ENCODE assay signal across 10 cellular contexts in the genomic region with DNA sequence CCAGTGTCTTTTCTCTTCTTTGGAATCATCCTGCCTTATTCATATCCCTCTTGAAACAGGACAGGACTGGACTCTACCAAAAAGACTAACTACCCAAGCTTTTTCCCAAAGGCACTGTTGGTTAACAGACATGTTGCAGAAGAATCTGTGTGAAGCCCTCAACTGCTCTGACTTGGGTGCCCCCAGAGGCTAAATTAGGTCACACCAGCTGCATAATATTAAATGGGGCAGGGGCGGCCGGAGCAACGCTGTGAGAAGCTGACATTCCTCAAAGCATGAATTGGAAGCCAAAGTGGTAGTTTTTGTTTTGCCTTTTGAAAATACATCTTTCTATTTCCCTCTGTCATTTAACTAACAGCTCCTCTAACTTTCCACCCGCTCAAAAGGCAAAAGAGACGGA.
A peak's percentile ranks its signal among the peaks of the same experiment; 100 is the strongest.
DNase-seq lines count a peak whose midpoint lies in the region; ATAC-seq and TF ChIP-seq lines count a peak whose summit lies in the region.
"Had no signal": no experiment of that assay in that cellular context is flagged by ENCODE, and none has a peak within 500 bp of the region (broad histone marks: within the 10 kb centered on the region; RNA-seq: fewer than 3 reads in every experiment).

No MANE protein-coding gene starts in this region.

- ATAC-seq in thoracic aorta (ENCODE audit: insufficient number of reproducible peaks, low FRiP score, low read depth) (no peak), HG03039 (IDR thresholded peaks at IDR 0.05; ENCODE audit: unreplicated experiment) (no peak)
- no peak for ATAC-seq in naive thymus-derived CD8-positive, alpha-beta T cell
- ATAC-seq in CD8-positive, alpha-beta T cell: no peak

- H3K4me2 ChIP-seq in hepatocyte: peak overlapping the region; percentile 60

- TF ChIP-seq CTCF in hepatocyte (IDR thresholded peaks at IDR 0.05; ENCODE audit: poor library complexity): no peak
- peak; percentile 16 for TF ChIP-seq CTCF in thoracic aorta (IDR thresholded peaks at IDR 0.05)
- no peak for TF ChIP-seq CTCF in CD8-positive, alpha-beta T cell (IDR thresholded peaks at IDR 0.05)

- no peaks in the 10 kb centered on the region for H3K36me3 ChIP-seq in hepatocyte (replicated peaks; ENCODE audit: insufficient read depth, low read depth)
- no peaks in the 10 kb centered on the region for H3K36me3 ChIP-seq in thoracic aorta
- no peaks in the 10 kb centered on the region for H3K36me3 ChIP-seq in CD8-positive, alpha-beta T cell (ENCODE audit: insufficient read depth, low read length)

- H4K20me1 ChIP-seq in hepatocyte (ENCODE audit: insufficient read depth, poor library complexity, severe bottlenecking): no peaks in the 10 kb centered on the region

- H3K9me3 ChIP-seq in hepatocyte (ENCODE audit: low read depth) (no peaks in the 10 kb centered on the region), thoracic aorta (no peaks in the 10 kb centered on the region)
- no peaks in the 10 kb centered on the region for H3K9me3 ChIP-seq in CD8-positive, alpha-beta T cell (ENCODE audit: low read length)

- peaks cover 0 to 15% (median 0%) of the 10 kb centered on the region in 4 donors for H3K4me1 Mint-ChIP-seq in naive thymus-derived CD8-positive, alpha-beta T cell
- H3K4me1 Mint-ChIP-seq in CD8-positive, alpha-beta T cell (ENCODE audit: low read depth): no peaks in the 10 kb centered on the region

- no peak overlapping the region for H3K4me3 ChIP-seq in hepatocyte
- peak overlapping the region; percentile 66 for H3K4me3 ChIP-seq in thoracic aorta
- H3K4me3 ChIP-seq in CD8-positive, alpha-beta T cell (ENCODE audit: low read depth, low read length): no peak overlapping the region

- peaks cover 11 to 62% (median 17%) of the 10 kb centered on the region in 5 donors for H3K27me3 Mint-ChIP-seq in naive thymus-derived CD8-positive, alpha-beta T cell
- peaks cover 16% of the 10 kb centered on the region for H3K27me3 Mint-ChIP-seq in CD8-positive, alpha-beta T cell (ENCODE audit: low read depth)

- peak; percentile 5 to 9 for DNase-seq in NCI-H524 (lab: John Stamatoyannopoulos, UW)
- no peak for DNase-seq in NCI-H524 treated with DMSO at 0.1 percent for 48 hours (lab: John Stamatoyannopoulos, UW)
- no peak for DNase-seq in hepatocyte (ENCODE audit: low spot score)
- no peak for DNase-seq in thoracic aorta (ENCODE audit: low spot score)
- DNase-seq in naive thymus-derived CD8-positive, alpha-beta T cell: no peak
- no peak for DNase-seq in CD8-positive, alpha-beta T cell
- DNase-seq: activated naive CD4-positive, alpha-beta T cell treated with Interleukin-2 at 50 U/mL for 16 hours had no signal

- no peak overlapping the region for H3K27ac Mint-ChIP-seq in naive thymus-derived CD8-positive, alpha-beta T cell
- H3K27ac Mint-ChIP-seq in CD8-positive, alpha-beta T cell: no peak overlapping the region

- intact Hi-C loops in CD8-positive, alpha-beta T cell (cut with DNase I, micrococcal nuclease): no loop called here

- no peaks in the 10 kb centered on the region for H3K9me2 ChIP-seq in hepatocyte (replicated peaks; ENCODE audit: insufficient read depth)

- no peak overlapping the region for H3K4me3 Mint-ChIP-seq in naive thymus-derived CD8-positive, alpha-beta T cell
- no peak overlapping the region for H3K4me3 Mint-ChIP-seq in CD8-positive, alpha-beta T cell

- H2AFZ ChIP-seq in hepatocyte: no peak overlapping the region

- CTCF ChIA-PET in CD8-positive, alpha-beta T cell (lab: Charles Lee): no interaction called here

- H3K27ac ChIP-seq in angular gyrus (ENCODE audit: low read depth, low read length): peak overlapping the region; percentile 27
- H3K27ac ChIP-seq in hepatocyte: no peak overlapping the region
- H3K27ac ChIP-seq in thoracic aorta: peak overlapping the region; percentile 4 to 44
- no peak overlapping the region for H3K27ac ChIP-seq in CD8-positive, alpha-beta T cell (ENCODE audit: low read depth, low read length)
- H3K27ac ChIP-seq: HL-60 had no signal

- H3K27me3 ChIP-seq in hepatocyte (no peaks in the 10 kb centered on the region), thoracic aorta (replicated peaks; ENCODE audit: insufficient read depth) (no peaks in the 10 kb centered on the region)
- no peaks in the 10 kb centered on the region for H3K27me3 ChIP-seq in CD8-positive, alpha-beta T cell (ENCODE audit: insufficient read depth, low read length)

- H3K79me2 ChIP-seq in hepatocyte: no peaks in the 10 kb centered on the region

- H3K4me1 ChIP-seq in hepatocyte (ENCODE audit: insufficient read depth) (peaks cover 6% of the 10 kb centered on the region), thoracic aorta (ENCODE audit: control insufficient read depth in 1 of 2, low read depth in 2 of 2) (peaks cover 27 to 51% of the 10 kb centered on the region in 2 donors)
- H3K4me1 ChIP-seq in CD8-positive, alpha-beta T cell (ENCODE audit: insufficient read depth, low read length): no peaks in the 10 kb centered on the region

- WGBS in hepatocyte (ENCODE audit: low lambda C conversion rate, missing lambda C conversion rate): 41% methylated on average over 5 of the region's 5 CpGs

- POLR2A ChIA-PET in naive thymus-derived CD8-positive, alpha-beta T cell (lab: Charles Lee): no interaction called here
- POLR2A ChIA-PET in CD8-positive, alpha-beta T cell (lab: Charles Lee): no interaction called here

- H3K36me3 Mint-ChIP-seq in naive thymus-derived CD8-positive, alpha-beta T cell: no peaks in the 10 kb centered on the region
- H3K36me3 Mint-ChIP-seq in CD8-positive, alpha-beta T cell: no peaks in the 10 kb centered on the region

- H3K9me3 Mint-ChIP-seq in naive thymus-derived CD8-positive, alpha-beta T cell: no peaks in the 10 kb centered on the region
- no peaks in the 10 kb centered on the region for H3K9me3 Mint-ChIP-seq in CD8-positive, alpha-beta T cell

Comparison
In these comparisons a context has a peak if more than half of its experiments do, and no peak if none do; other contexts are left out.
1. DNase-seq: peak in NCI-H524 (2 of 2); none in NCI-H524 treated with DMSO at 0.1 percent for 48 hours (single experiment), hepatocyte (single experiment), thoracic aorta (single experiment), naive thymus-derived CD8-positive, alpha-beta T cell (0 of 10) and CD8-positive, alpha-beta T cell (0 of 7).
2. H3K27ac ChIP-seq: peak in angular gyrus (single experiment) and thoracic aorta (2 of 2); none in hepatocyte (single experiment) and CD8-positive, alpha-beta T cell (single experiment).